ENCODE assay signal across 1 cellular context in genomic region chr19:57867868-57868492, GRCh38.
TF ChIP-seq lines count a peak whose summit lies in the region.

No MANE protein-coding gene starts in this region.

TF ChIP-seq in IMR-90, 13 proteins besides CTCF, POLR2A, EP300 and RAD21:
- no peak for TF ChIP-seq RCOR1 (IDR thresholded peaks at IDR 0.05; ENCODE audit: insufficient replicate concordance, low read length)
- no peak for TF ChIP-seq BHLHE40 (IDR thresholded peaks at IDR 0.05; ENCODE audit: low read depth, low read length)
- TF ChIP-seq USF2 (IDR thresholded peaks at IDR 0.05; ENCODE audit: low read depth, low read length): no peak
